10 cellular contexts compared by ENCODE assay signal in the genomic region with DNA sequence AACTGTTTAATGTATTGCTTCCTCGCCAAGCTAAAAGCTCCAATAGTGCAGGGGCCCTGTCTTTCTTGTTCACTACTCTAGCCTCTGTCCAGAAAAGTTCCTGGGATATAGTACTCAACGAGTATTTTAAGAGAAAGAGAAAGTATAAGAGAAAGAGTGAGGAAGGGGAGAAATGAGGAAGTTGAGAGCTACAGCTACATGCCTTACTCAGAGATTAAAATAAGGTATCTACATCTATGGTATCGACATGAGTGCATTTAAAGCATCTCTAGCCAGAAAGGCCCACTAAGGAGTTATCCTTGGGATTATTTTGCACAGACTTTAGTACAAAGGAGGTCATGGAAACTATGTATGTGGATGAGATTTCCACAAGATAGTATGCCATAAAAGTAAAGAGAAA. TPM values are rescaled to one million over a fixed set of nuclear protein-coding genes. Genes with fewer than 3 reads are reported as not detected.
DNase-seq lines count a peak whose midpoint lies in the region; ATAC-seq and TF ChIP-seq lines count a peak whose summit lies in the region.
"Had no signal": no experiment of that assay in that cellular context is flagged by ENCODE, and none has a peak within 500 bp of the region (broad histone marks: within the 10 kb centered on the region; RNA-seq: fewer than 3 reads in every experiment).

No MANE protein-coding gene starts in this region.

- H3K27ac ChIP-seq in spleen = peak overlapping the region in 6 of 8 donors; percentile 13 to 59 (median 32)
- H3K27ac ChIP-seq in H9 (ENCODE audit: insufficient read length, low read depth, low read length) = no peak overlapping the region
- no peak overlapping the region for H3K27ac ChIP-seq in psoas muscle
- H3K27ac ChIP-seq: left ventricle myocardium inferior had no signal

- no peak overlapping the region for H2BK15ac ChIP-seq in H9 (ENCODE audit: low read depth, low read length)

- no peak overlapping the region for H3K14ac ChIP-seq in H9 (ENCODE audit: insufficient read depth, low read length)

- H3K4me1 ChIP-seq in spleen (peaks cover 25 to 89% (median 63%) of the 10 kb centered on the region in 6 donors), H9 (ENCODE audit: insufficient read depth, low read length) (no peaks in the 10 kb centered on the region), psoas muscle (peaks cover 10% of the 10 kb centered on the region)

- H3K9me3 ChIP-seq in spleen = no peaks in the 10 kb centered on the region
- H3K9me3 ChIP-seq in H9 (ENCODE audit: control insufficient read depth, low read depth, low read length) = no peaks in the 10 kb centered on the region
- H3K9me3 ChIP-seq in psoas muscle = no peaks in the 10 kb centered on the region
- H3K9me3 ChIP-seq: left ventricle myocardium inferior had no signal

- intact Hi-C loops in spleen (cut with DNase I; ENCODE audit: low total_unique reads) (loop anchor here (10.0 kb wide), 1 partner anchor 176 kb away; no protein-coding TSS in a partner anchor), psoas muscle (cut with DNase I) (no loop called here)

- no peak overlapping the region for H3T11ph ChIP-seq in H9 (ENCODE audit: low read length)

- TF ChIP-seq CTCF in spleen (IDR thresholded peaks at IDR 0.05 in 8 of 11, conservative IDR thresholded peaks at IDR 0.05 in 3 of 11) (no peak), H9 (conservative IDR thresholded peaks at IDR 0.05) (no peak), psoas muscle (IDR thresholded peaks at IDR 0.05) (no peak)

- no peak overlapping the region for H4K91ac ChIP-seq in H9 (ENCODE audit: insufficient read length, low read depth, low read length)

- no peak overlapping the region for H4K5ac ChIP-seq in H9 (ENCODE audit: insufficient read length, low read depth, low read length)

- H4K8ac ChIP-seq in H9 (replicated peaks; ENCODE audit: insufficient read length, low read depth, low read length) = no peak overlapping the region

- no peak overlapping the region for H2BK5ac ChIP-seq in H9 (ENCODE audit: insufficient read length, low read length)

- peak overlapping the region in 1 of 8 donors; percentile 38 for H3K4me3 ChIP-seq in spleen
- no peak overlapping the region for H3K4me3 ChIP-seq in psoas muscle
- H3K4me3 ChIP-seq: left ventricle myocardium inferior had no signal

- H3K23me2 ChIP-seq in H9 (ENCODE audit: insufficient read length, low read depth, low read length, poor library complexity, severe bottlenecking) = no peaks in the 10 kb centered on the region

- no peaks in the 10 kb centered on the region for H4K20me1 ChIP-seq in H9 (ENCODE audit: control insufficient read depth, insufficient read depth, insufficient read length)

- peak; percentile 59 for DNase-seq in MV-4-11 (lab: John Stamatoyannopoulos, UW)
- DNase-seq in spleen = no peak
- DNase-seq in DMS153 treated with DMSO at 0.1 percent for 48 hours (lab: John Stamatoyannopoulos, UW; ENCODE audit: unreplicated experiment) = no peak
- DNase-seq in H9 = no peak
- DNase-seq in psoas muscle = no peak
- no peak for DNase-seq in activated effector memory CD4-positive, alpha-beta T cell treated with anti-CD3 and anti-CD28 coated beads, Interleukin-2, amount 50 U/mL, for 16 hours
- DNase-seq: activated CD4-positive, alpha-beta T cell treated with anti-CD3 and anti-CD28 coated beads for 48 hours; left ventricle myocardium inferior had no signal

- H3K4me1 Mint-ChIP-seq in H9 = peaks cover 10 to 21% of the 10 kb centered on the region in 2 experiments

- H3K36me3 ChIP-seq in spleen (peaks cover 0 to 29% (median 17%) of the 10 kb centered on the region in 6 donors), psoas muscle (ENCODE audit: insufficient read depth in 1 of 2, low read depth in 1 of 2) (peaks cover 0 to 23% of the 10 kb centered on the region in 2 donors)

- no peak for TF ChIP-seq POLR2A in spleen (IDR thresholded peaks at IDR 0.05)

- no peak overlapping the region for H3K27ac Mint-ChIP-seq in H9

- H3K56ac ChIP-seq in H9 (ENCODE audit: insufficient read length, low read depth, low read length) = no peak overlapping the region

- no peak overlapping the region for H2AK5ac ChIP-seq in H9 (ENCODE audit: insufficient read length, low read length)

- H3K4me2 ChIP-seq in H9 (ENCODE audit: insufficient read depth, insufficient read length, low read length) = no peak overlapping the region

- no peaks in the 10 kb centered on the region; the same call in 1 of the 2 replicates for H3K79me2 ChIP-seq in H9 (ENCODE audit: insufficient read depth, low read length)

- no peak overlapping the region for H3K4ac ChIP-seq in H9 (ENCODE audit: low read depth, low read length)

- ATAC-seq in GM19025 (IDR thresholded peaks at IDR 0.05; ENCODE audit: low read depth, unreplicated experiment) (peak; percentile 69), HG02852 (IDR thresholded peaks at IDR 0.05; ENCODE audit: unreplicated experiment) (peak; percentile 79), psoas muscle (no peak)

- H2BK12ac ChIP-seq in H9 (ENCODE audit: insufficient read length, low read depth, low read length) = no peak overlapping the region

- H3K27me3 ChIP-seq in spleen (replicated peaks in 1 of 7) (no peaks in the 10 kb centered on the region), H9 (ENCODE audit: insufficient read depth, low read length) (no peaks in the 10 kb centered on the region), psoas muscle (ENCODE audit: insufficient read depth in 3 of 3, low read length in 2 of 3) (no peaks in the 10 kb centered on the region)

- WGBS in spleen, 5 donors = 43 to 55% (median 46%) methylated on average over 3 of the region's 3 CpGs
- WGBS in H9 (ENCODE audit: extremely low coverage, insufficient read length, low lambda C conversion rate) = no CpG with 5 or more reads among the region's 3 CpGs
- 84 to 88% (median 88%) methylated on average over 3 of the region's 3 CpGs for WGBS in psoas muscle, 3 donors

- H3K9ac ChIP-seq in H9 (ENCODE audit: extremely low read depth, insufficient read length, low read length) = no peak overlapping the region

- no peaks in the 10 kb centered on the region for H3K9me3 Mint-ChIP-seq in H9

- H3K23ac ChIP-seq in H9 (ENCODE audit: insufficient read length, low read depth, low read length) = no peak overlapping the region

- H3K36me3 Mint-ChIP-seq in H9 (ENCODE audit: insufficient read depth in 1 of 3, low read depth in 3 of 3) = peaks cover 0 to 2% (median 0%) of the 10 kb centered on the region in 3 experiments; a peak in 3 of 7 replicates

- no peak overlapping the region for H2AFZ ChIP-seq in H9 (ENCODE audit: low read length)

- no peak overlapping the region for H3K4me3 Mint-ChIP-seq in H9

- H3K18ac ChIP-seq in H9 (ENCODE audit: insufficient read length, low read depth, low read length) = no peak overlapping the region

- no peaks in the 10 kb centered on the region for H3K27me3 Mint-ChIP-seq in H9 (ENCODE audit: low read depth)

- no peak overlapping the region for H2BK120ac ChIP-seq in H9 (ENCODE audit: low read depth, low read length, poor library complexity, severe bottlenecking)

- peaks cover 3% of the 10 kb centered on the region for H3K79me1 ChIP-seq in H9 (ENCODE audit: insufficient read depth, low read depth, low read length, poor library complexity, severe bottlenecking)

- no peak overlapping the region for H2BK20ac ChIP-seq in H9 (ENCODE audit: low read depth, low read length, poor library complexity, severe bottlenecking)

RNA-seq across cellular contexts. Expression of a gene that starts 28.5 kb away (rescaled TPM):
- total RNA-seq in spleen = 100 to 1,000 TPM; 169 to 251 (median 217) TPM
- polyA plus RNA-seq in spleen = 10 to 100 TPM; 55.2 to 66.4 (median 61.3) TPM
- 26.7 and 32.0 TPM in 2 replicates for total RNA-seq in H9 (2021)
- 10 to 100 TPM; 35.5 to 49.5 (median 39.5) TPM for total RNA-seq in psoas muscle
- polyA plus RNA-seq in psoas muscle = 10 to 100 TPM; 10.8 to 28.8 (median 19.8) TPM

Comparison
In these comparisons a context has a peak if more than half of its experiments do, and no peak if none do; other contexts are left out.
1. ATAC-seq: peak in GM19025 (single experiment) and HG02852 (single experiment); none in psoas muscle (0 of 4).
2. H3K27ac ChIP-seq: peak in spleen (6 of 8); none in H9 (single experiment) and psoas muscle (single experiment).